ENCODE assay signal across 33 cellular contexts in the genomic region with DNA sequence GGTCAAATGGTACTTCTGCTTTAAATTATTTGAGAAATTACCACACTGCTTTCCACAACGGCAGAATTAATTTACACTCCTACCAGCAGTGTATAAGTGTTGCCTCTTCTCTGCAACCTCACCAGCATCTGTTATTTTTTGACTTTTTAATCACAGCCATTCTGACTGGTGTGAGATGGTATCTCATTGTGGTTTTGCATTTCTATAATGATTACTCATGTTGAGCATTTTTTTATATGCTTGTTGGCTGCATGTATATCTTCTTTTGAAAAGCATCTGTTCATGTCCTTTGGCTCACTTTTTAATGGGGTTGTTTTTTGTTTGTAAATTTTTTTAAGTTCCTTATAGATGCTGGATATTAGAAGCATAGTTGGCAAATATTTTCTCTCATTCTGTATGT.
"Had no signal": no experiment of that assay in that cellular context is flagged by ENCODE, and none has a peak within 500 bp of the region (broad histone marks: within the 10 kb centered on the region; RNA-seq: fewer than 3 reads in every experiment).

No MANE protein-coding gene starts in this region.

- H3K4me3 ChIP-seq: PC-9 had no signal

- H3K9me3 Mint-ChIP-seq: activated naive CD4-positive, alpha-beta T cell treated with anti-CD3 and anti-CD28 coated beads, Interleukin-2, amount 10 ng/mL, durations not matched to agents 7 days and 5 days had no signal

- H3K27ac Mint-ChIP-seq: activated CD4-positive, alpha-beta T cell treated with anti-CD3 and anti-CD28 coated beads, Interleukin-2, amount 10 ng/mL, durations not matched to agents 24 days and 14 days; activated CD8-positive, alpha-beta T cell treated with anti-CD3 and anti-CD28 coated beads, Interleukin-2, amount 10 ng/mL, durations not matched to agents 7 days and 5 days; activated naive CD4-positive, alpha-beta T cell treated with anti-CD3 and anti-CD28 coated beads, Interleukin-2, amount 10 ng/mL, durations not matched to agents 7 days and 5 days; activated naive CD8-positive, alpha-beta T cell; activated naive CD8-positive, alpha-beta T cell treated with anti-CD3 and anti-CD28 coated beads, Interleukin-2, amount 50 U/mL, for 24 hours; brain had no signal

- H3K4me3 Mint-ChIP-seq: activated CD4-positive, alpha-beta T cell treated with anti-CD3 and anti-CD28 coated beads, Interleukin-2, amount 10 ng/mL, durations not matched to agents 24 days and 14 days; activated CD8-positive, alpha-beta T cell treated with anti-CD3 and anti-CD28 coated beads, Interleukin-2, amount 10 ng/mL, durations not matched to agents 7 days and 5 days; activated naive CD4-positive, alpha-beta T cell treated with anti-CD3 and anti-CD28 coated beads, Interleukin-2, amount 10 ng/mL, durations not matched to agents 7 days and 5 days; activated naive CD8-positive, alpha-beta T cell; activated naive CD8-positive, alpha-beta T cell treated with anti-CD3 and anti-CD28 coated beads, Interleukin-2, amount 50 U/mL, for 24 hours; activated T-cell treated with anti-CD3 and anti-CD28 coated beads, Interleukin-2, amount 50 U/mL, for 4 hours; brain had no signal

- ATAC-seq: activated CD8-positive, alpha-beta T cell treated with anti-CD3 and anti-CD28 coated beads, Interleukin-2, amount 10 ng/mL, durations not matched to agents 7 days and 5 days; activated naive CD8-positive, alpha-beta T cell treated with anti-CD3 and anti-CD28 coated beads, Interleukin-2, amount 50 U/mL, for 24 hours had no signal

- H3K36me3 Mint-ChIP-seq: activated naive CD4-positive, alpha-beta T cell treated with anti-CD3 and anti-CD28 coated beads, Interleukin-2, amount 10 ng/mL, durations not matched to agents 7 days and 5 days; activated naive CD8-positive, alpha-beta T cell; brain had no signal

- H3K4me1 Mint-ChIP-seq: activated CD4-positive, alpha-beta T cell treated with anti-CD3 and anti-CD28 coated beads, Interleukin-2, amount 10 ng/mL, durations not matched to agents 24 days and 14 days; activated naive CD4-positive, alpha-beta T cell treated with anti-CD3 and anti-CD28 coated beads, Interleukin-2, amount 10 ng/mL, durations not matched to agents 7 days and 5 days; brain had no signal

- H3K27ac ChIP-seq: PC-9, RWPE1 had no signal

- H3K4me2 ChIP-seq: PC-9 had no signal

- H2AFZ ChIP-seq: PC-9 had no signal

- H3K27me3 Mint-ChIP-seq: activated CD4-positive, alpha-beta T cell treated with anti-CD3 and anti-CD28 coated beads, Interleukin-2, amount 10 ng/mL, durations not matched to agents 24 days and 14 days; activated naive CD8-positive, alpha-beta T cell; brain had no signal

- DNase-seq: activated CD4-positive, alpha-beta T cell treated with anti-CD3 and anti-CD28 coated beads for 1 hour; activated CD4-positive, alpha-beta T cell treated with anti-CD3 and anti-CD28 coated beads, Interleukin-2, amount 10 ng/mL, durations not matched to agents 24 days and 14 days; activated CD4-positive, alpha-beta T cell treated with anti-CD3 and anti-CD28 coated beads, Interleukin-2, amount 50 U/mL, for 4 hours; activated CD4-positive, CD25-positive, alpha-beta regulatory T cell; activated CD8-positive, alpha-beta T cell treated with anti-CD3 and anti-CD28 coated beads, Interleukin-2, amount 10 ng/mL, durations not matched to agents 7 days and 5 days; activated effector memory CD4-positive, alpha-beta T cell treated with Interleukin-2 at 50 U/mL for 16 hours; activated naive CD4-positive, alpha-beta T cell treated with anti-CD3 and anti-CD28 coated beads, Interleukin-2, amount 10 ng/mL, durations not matched to agents 7 days and 5 days; activated naive CD8-positive, alpha-beta T cell treated with anti-CD3 and anti-CD28 coated beads, Interleukin-2, amount 50 U/mL, for 24 hours; activated T-cell treated with anti-CD3 and anti-CD28 coated beads, Interleukin-2, amount 50 U/mL, for 4 hours; anterior cingulate cortex; central memory CD4-positive, alpha-beta T cell; Kasumi-1; KG1; MM.1S; MV-4-11; NCI-H1092; NCI-H146; NCI-H187; NCI-H2029 treated with DMSO at 0.1 percent for 48 hours; NCI-H2107; NCI-H2171; NCI-H510A; NCI-H526; NCI-H748 treated with DMSO at 0.1 percent for 48 hours; NK-92 treated with Interleukin-12 subunit alpha and Interleukin-12 subunit beta, amount 100 ng/mL, for 24 hours; PC-9; Right ventricle myocardium superior; SW 1271; T-helper 1 cell; T-helper 9 cell had no signal
